Comparison of ENCODE assay signal across 1 cellular context in genomic region chr12:67437011-67437410, GRCh38.
TF ChIP-seq lines count a peak whose summit lies in the region.

No MANE protein-coding gene starts in this region.

TF ChIP-seq in IMR-90, 13 proteins besides CTCF, POLR2A, EP300 and RAD21 (continued from another document):
- TF ChIP-seq RFX5 (IDR thresholded peaks at IDR 0.05; ENCODE audit: low read depth, low read length) = no peak
